1 cellular context compared by ENCODE assay signal in genomic region chr1:202029171-202029665, GRCh38.
TF ChIP-seq lines count a peak whose summit lies in the region.

No MANE protein-coding gene starts in this region.

TF ChIP-seq in K562, 482 proteins besides CTCF, POLR2A, EP300 and RAD21 (continued from another document and continues in another):
- no peak for TF ChIP-seq MITF (IDR thresholded peaks at IDR 0.05)
- no peak for TF ChIP-seq ZKSCAN3 (CRISPR knock-in tag; IDR thresholded peaks at IDR 0.05)
- no peak for TF ChIP-seq SNRNP70 (optimal IDR thresholded peaks at IDR 0.05; ENCODE audit: low read depth, low read length)
- TF ChIP-seq ZC3H4 (CRISPR knock-in tag; IDR thresholded peaks at IDR 0.05; ENCODE audit: borderline replicate concordance) = no peak
- TF ChIP-seq PCBP1 (IDR thresholded peaks at IDR 0.05; ENCODE audit: low read depth, low read length, poor library complexity, severe bottlenecking) = no peak
- TF ChIP-seq CBFA2T3 (IDR thresholded peaks at IDR 0.05) = no peak
- TF ChIP-seq, protein P1, sequence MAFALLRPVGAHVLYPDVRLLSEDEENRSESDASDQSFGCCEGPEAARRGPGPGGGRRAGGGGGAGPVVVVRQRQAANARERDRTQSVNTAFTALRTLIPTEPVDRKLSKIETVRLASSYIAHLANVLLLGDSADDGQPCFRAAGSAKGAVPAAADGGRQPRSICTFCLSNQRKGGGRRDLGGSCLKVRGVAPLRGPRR (CRISPR knock-in tag; IDR thresholded peaks at IDR 0.05) = no peak
- no peak for TF ChIP-seq SRSF3 (IDR thresholded peaks at IDR 0.05; ENCODE audit: insufficient read depth, low read length)
- no peak for TF ChIP-seq BCL6 (CRISPR knock-in tag; IDR thresholded peaks at IDR 0.05)
- TF ChIP-seq, protein P2, sequence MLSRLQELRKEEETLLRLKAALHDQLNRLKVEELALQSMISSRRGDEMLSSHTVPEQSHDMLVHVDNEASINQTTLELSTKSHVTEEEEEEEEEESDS (CRISPR knock-in tag; IDR thresholded peaks at IDR 0.05) = no peak
- no peak for TF ChIP-seq XRCC5 (IDR thresholded peaks at IDR 0.05; ENCODE audit: low read depth, low read length)
- no peak for TF ChIP-seq KLF10 (CRISPR knock-in tag; IDR thresholded peaks at IDR 0.05)
- no peak for TF ChIP-seq HBP1 (CRISPR knock-in tag; IDR thresholded peaks at IDR 0.05)
- no peak for TF ChIP-seq HDAC6 (IDR thresholded peaks at IDR 0.05; ENCODE audit: low read depth, low read length)
- TF ChIP-seq ELF4 (CRISPR knock-in tag; IDR thresholded peaks at IDR 0.05) = no peak
- 0 out of 2 replicates have a peak, but pooled peaks have one; percentile 2 for TF ChIP-seq NFIC (IDR thresholded peaks at IDR 0.05)
- TF ChIP-seq RBM15 (IDR thresholded peaks at IDR 0.05; ENCODE audit: insufficient read depth, low read length) = no peak
- TF ChIP-seq, protein P3, sequence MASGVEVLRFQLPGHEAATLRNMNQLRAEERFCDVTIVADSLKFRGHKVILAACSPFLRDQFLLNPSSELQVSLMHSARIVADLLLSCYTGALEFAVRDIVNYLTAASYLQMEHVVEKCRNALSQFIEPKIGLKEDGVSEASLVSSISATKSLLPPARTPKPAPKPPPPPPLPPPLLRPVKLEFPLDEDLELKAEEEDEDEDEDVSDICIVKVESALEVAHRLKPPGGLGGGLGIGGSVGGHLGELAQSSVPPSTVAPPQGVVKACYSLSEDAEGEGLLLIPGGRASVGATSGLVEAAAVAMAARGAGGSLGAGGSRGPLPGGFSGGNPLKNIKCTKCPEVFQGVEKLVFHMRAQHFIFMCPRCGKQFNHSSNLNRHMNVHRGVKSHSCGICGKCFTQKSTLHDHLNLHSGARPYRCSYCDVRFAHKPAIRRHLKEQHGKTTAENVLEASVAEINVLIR (CRISPR knock-in tag; IDR thresholded peaks at IDR 0.05) = no peak
- TF ChIP-seq ATF1 (CRISPR knock-in tag; IDR thresholded peaks at IDR 0.05) = no peak
- no peak for TF ChIP-seq ATF1 (tag; IDR thresholded peaks at IDR 0.05)
- no peak for TF ChIP-seq FOXJ3 (CRISPR knock-in tag; IDR thresholded peaks at IDR 0.05)
- peak; percentile 77 for TF ChIP-seq FOSL1 (tag; conservative IDR thresholded peaks at IDR 0.05)
- TF ChIP-seq TEAD2 (tag; IDR thresholded peaks at IDR 0.05) = no peak
- TF ChIP-seq MAFF (IDR thresholded peaks at IDR 0.05; ENCODE audit: low read length) = peak; percentile 65; the same call in 1 of the 2 replicates
- TF ChIP-seq COPS2 (conservative IDR thresholded peaks at IDR 0.05) = no peak
- no peak for TF ChIP-seq RBM17 (IDR thresholded peaks at IDR 0.05; ENCODE audit: borderline replicate concordance, low read depth, low read length)
- no peak for TF ChIP-seq PRMT5 (CRISPR knock-in tag; IDR thresholded peaks at IDR 0.05)
- TF ChIP-seq CSDE1 (IDR thresholded peaks at IDR 0.05) = no peak
- TF ChIP-seq PATZ1 (CRISPR knock-in tag; IDR thresholded peaks at IDR 0.05; ENCODE audit: borderline replicate concordance) = no peak
- no peak for TF ChIP-seq SMAD1 (IDR thresholded peaks at IDR 0.05; ENCODE audit: low read depth, low read length, partially characterized antibody)
- TF ChIP-seq NR2C2 (CRISPR knock-in tag; IDR thresholded peaks at IDR 0.05) = no peak
- TF ChIP-seq NR2C2 (tag; IDR thresholded peaks at IDR 0.05) = no peak; the same call in 1 of the 2 replicates
- no peak for TF ChIP-seq EZH2 (IDR thresholded peaks at IDR 0.05; ENCODE audit: borderline replicate concordance, low read depth, low read length)
- no peak for TF ChIP-seq ZKSCAN1 (IDR thresholded peaks at IDR 0.05; ENCODE audit: low read depth, low read length)
- TF ChIP-seq TCF3 (CRISPR knock-in tag; IDR thresholded peaks at IDR 0.05) = peak; percentile 29; the same call in 1 of the 2 replicates
- no peak for TF ChIP-seq SAFB2 (IDR thresholded peaks at IDR 0.05; ENCODE audit: borderline replicate concordance, low read depth, low read length, severe bottlenecking)
- no peak for TF ChIP-seq ZNF232 (CRISPR knock-in tag; IDR thresholded peaks at IDR 0.05)
- TF ChIP-seq ZNF785 (CRISPR knock-in tag; IDR thresholded peaks at IDR 0.05) = no peak
- no peak for TF ChIP-seq ADNP (tag; IDR thresholded peaks at IDR 0.05)
- no peak for TF ChIP-seq ZNF507 (tag; conservative IDR thresholded peaks at IDR 0.05)
- no peak for TF ChIP-seq EP400 (IDR thresholded peaks at IDR 0.05)
- no peak for TF ChIP-seq LARP7 (IDR thresholded peaks at IDR 0.05)
- TF ChIP-seq NFE2 (IDR thresholded peaks at IDR 0.05; ENCODE audit: low read depth) = peak; percentile 61; the same call in 1 of the 2 replicates
- TF ChIP-seq PTRF (tag; IDR thresholded peaks at IDR 0.05) = no peak
- TF ChIP-seq ESRRA (IDR thresholded peaks at IDR 0.05; ENCODE audit: borderline replicate concordance, low read depth) = no peak
- no peak for TF ChIP-seq MCM2 (IDR thresholded peaks at IDR 0.05; ENCODE audit: low read depth)
- TF ChIP-seq FOXK2 (conservative IDR thresholded peaks at IDR 0.05 in 1 of 2, IDR thresholded peaks at IDR 0.05 in 1 of 2; ENCODE audit: low read depth in 2 of 2) = 0 out of 4 replicates have a peak, but pooled peaks of 1 of the 2 experiments have one; percentile 11
- TF ChIP-seq, protein P4, sequence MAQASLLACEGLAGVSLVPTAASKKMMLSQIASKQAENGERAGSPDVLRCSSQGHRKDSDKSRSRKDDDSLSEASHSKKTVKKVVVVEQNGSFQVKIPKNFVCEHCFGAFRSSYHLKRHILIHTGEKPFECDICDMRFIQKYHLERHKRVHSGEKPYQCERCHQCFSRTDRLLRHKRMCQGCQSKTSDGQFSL (CRISPR knock-in tag; IDR thresholded peaks at IDR 0.05) = no peak
- TF ChIP-seq, protein P4 (tag; IDR thresholded peaks at IDR 0.05) = no peak
- TF ChIP-seq JUND (IDR thresholded peaks at IDR 0.05; ENCODE audit: borderline replicate concordance, low read depth, low read length) = peak; percentile 64; the same call in 1 of the 2 replicates
- TF ChIP-seq JUND (tag; IDR thresholded peaks at IDR 0.05; ENCODE audit: borderline replicate concordance, low read depth, low read length) = peak; percentile 69; the same call in 2 of the 3 replicates
- TF ChIP-seq TFE3 (CRISPR knock-in tag; IDR thresholded peaks at IDR 0.05) = no peak
- TF ChIP-seq DACH1 (IDR thresholded peaks at IDR 0.05; ENCODE audit: partially characterized antibody) = no peak
- no peak for TF ChIP-seq THRB (CRISPR knock-in tag; conservative IDR thresholded peaks at IDR 0.05)
- TF ChIP-seq ARID1B (IDR thresholded peaks at IDR 0.05) = peak; percentile 28; the same call in 1 of the 2 replicates
- TF ChIP-seq HMG20A (CRISPR knock-in tag; conservative IDR thresholded peaks at IDR 0.05) = no peak
- no peak for TF ChIP-seq MCM3 (IDR thresholded peaks at IDR 0.05)
- TF ChIP-seq IRF2 (CRISPR knock-in tag; IDR thresholded peaks at IDR 0.05) = no peak
- no peak for TF ChIP-seq KDM5B (IDR thresholded peaks at IDR 0.05; ENCODE audit: insufficient replicate concordance, low read depth, low read length)
- no peak for TF ChIP-seq MEIS2 (IDR thresholded peaks at IDR 0.05; ENCODE audit: partially characterized antibody)
- no peak for TF ChIP-seq TCF7L2 (IDR thresholded peaks at IDR 0.05; ENCODE audit: low read depth, low read length)
- TF ChIP-seq, protein P5, sequence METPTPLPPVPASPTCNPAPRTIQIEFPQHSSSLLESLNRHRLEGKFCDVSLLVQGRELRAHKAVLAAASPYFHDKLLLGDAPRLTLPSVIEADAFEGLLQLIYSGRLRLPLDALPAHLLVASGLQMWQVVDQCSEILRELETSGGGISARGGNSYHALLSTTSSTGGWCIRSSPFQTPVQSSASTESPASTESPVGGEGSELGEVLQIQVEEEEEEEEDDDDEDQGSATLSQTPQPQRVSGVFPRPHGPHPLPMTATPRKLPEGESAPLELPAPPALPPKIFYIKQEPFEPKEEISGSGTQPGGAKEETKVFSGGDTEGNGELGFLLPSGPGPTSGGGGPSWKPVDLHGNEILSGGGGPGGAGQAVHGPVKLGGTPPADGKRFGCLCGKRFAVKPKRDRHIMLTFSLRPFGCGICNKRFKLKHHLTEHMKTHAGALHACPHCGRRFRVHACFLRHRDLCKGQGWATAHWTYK (CRISPR knock-in tag; IDR thresholded peaks at IDR 0.05) = no peak
- no peak for TF ChIP-seq SREBF1 (IDR thresholded peaks at IDR 0.05; ENCODE audit: borderline replicate concordance, low read depth, low read length)
- TF ChIP-seq NR3C1 (CRISPR knock-in tag; IDR thresholded peaks at IDR 0.05) = no peak
- TF ChIP-seq ZNF717 (CRISPR knock-in tag; IDR thresholded peaks at IDR 0.05) = no peak
- TF ChIP-seq XRCC4 (IDR thresholded peaks at IDR 0.05; ENCODE audit: extremely low read depth, insufficient read depth, insufficient read length) = no peak
- no peak for TF ChIP-seq ZNF449 (CRISPR knock-in tag; IDR thresholded peaks at IDR 0.05)
- no peak for TF ChIP-seq TCF7 (IDR thresholded peaks at IDR 0.05; ENCODE audit: borderline replicate concordance)
